Comparison of ENCODE assay signal across 9 cellular contexts in genomic region chr14:23183076-23183475, GRCh38. TPM values are rescaled to one million over a fixed set of nuclear protein-coding genes. Genes with fewer than 3 reads are reported as not detected.
DNase-seq lines count a peak whose midpoint lies in the region; ATAC-seq and TF ChIP-seq lines count a peak whose summit lies in the region.
"Had no signal": no experiment of that assay in that cellular context is flagged by ENCODE, and none has a peak within 500 bp of the region (broad histone marks: within the 10 kb centered on the region; RNA-seq: fewer than 3 reads in every experiment).

No MANE protein-coding gene starts in this region.

- ATAC-seq in GM19035 (IDR thresholded peaks at IDR 0.05; ENCODE audit: unreplicated experiment), result no peak

- H3K27ac ChIP-seq in ascending aorta (peak overlapping the region; percentile 49 to 72), iPS-18a (ENCODE audit: low read length) (peak overlapping the region; percentile 25), smooth muscle cell (ENCODE audit: low read depth) (no peak overlapping the region)

- TF ChIP-seq CTCF in ascending aorta (IDR thresholded peaks at IDR 0.05) (no peak), smooth muscle cell (IDR thresholded peaks at IDR 0.05; ENCODE audit: borderline replicate concordance, insufficient read depth, poor library complexity, severe bottlenecking) (no peak)

- intact Hi-C loops in ascending aorta (cut with DNase I), result loop anchor here (1.0 to 5.0 kb wide), 3 partner anchors 41 to 119 kb away; partner anchors contain the start of gene PPP1R3E

- H3K4me3 ChIP-seq in HAP-1 (peak overlapping the region; percentile 31), ascending aorta (peak overlapping the region; percentile 59 to 73), iPS-18a (ENCODE audit: low read length) (peak overlapping the region; percentile 78), smooth muscle cell (peak overlapping the region; percentile 65)

- no peaks in the 10 kb centered on the region for H3F3A ChIP-seq in smooth muscle cell (ENCODE audit: low read depth)

- H3K36me3 ChIP-seq in HAP-1 (replicated peaks) (no peaks in the 10 kb centered on the region), ascending aorta (no peaks in the 10 kb centered on the region), iPS-18a (ENCODE audit: control insufficient read depth, low read depth, low read length) (peaks cover 3% of the 10 kb centered on the region), smooth muscle cell (ENCODE audit: low read depth) (no peaks in the 10 kb centered on the region)

- 0% methylated on average over 7 of the region's 7 CpGs for WGBS in smooth muscle cell (ENCODE audit: low lambda C conversion rate)

- H3K4me1 ChIP-seq in HAP-1 (peaks cover 7% of the 10 kb centered on the region), ascending aorta (peaks cover 0 to 2% of the 10 kb centered on the region in 2 donors), iPS-18a (ENCODE audit: control insufficient read depth, low read depth, low read length) (peaks cover 26% of the 10 kb centered on the region), smooth muscle cell (ENCODE audit: low read depth) (peaks cover 3% of the 10 kb centered on the region)

- peak overlapping the region; percentile 90 for H2AFZ ChIP-seq in smooth muscle cell (ENCODE audit: low read depth)

- in situ Hi-C loops in HAP-1 (cut with MboI; ENCODE audit: low sequenced_read_pairs), result no loop called here

- DNase-seq in HAP-1 (ENCODE audit: low spot score in 2 of 2) (no peak), ascending aorta (ENCODE audit: low spot score in 2 of 2) (no peak), smooth muscle cell (lab: John Stamatoyannopoulos, UW; ENCODE audit: unreplicated experiment) (no peak), NCI-H1105 treated with DMSO at 0.1 percent for 48 hours (lab: John Stamatoyannopoulos, UW) (no peak), HUDEP-2 (lab: John Stamatoyannopoulos, UW; ENCODE audit: unreplicated experiment in 76 of 76) (no peak)
- no peak for DNase-seq in activated CD4-positive, CD25-positive, alpha-beta regulatory T cell treated with anti-CD3 and anti-CD28 coated beads, Interleukin-2, amount 50 U/mL, for 72 hours

- peak overlapping the region; percentile 93 for H3K4me2 ChIP-seq in smooth muscle cell

- H3K9ac ChIP-seq in iPS-18a (ENCODE audit: low read length), result peak overlapping the region; percentile 64
- peak overlapping the region; percentile 36 for H3K9ac ChIP-seq in smooth muscle cell (ENCODE audit: low read depth)

- no peaks in the 10 kb centered on the region for H3K9me3 ChIP-seq in HAP-1
- H3K9me3 ChIP-seq in ascending aorta, result no peaks in the 10 kb centered on the region
- H3K9me3 ChIP-seq in iPS-18a (ENCODE audit: control insufficient read depth, low read depth, low read length), result no peaks in the 10 kb centered on the region
- H3K9me3 ChIP-seq in smooth muscle cell (replicated peaks; ENCODE audit: low read depth), result no peaks in the 10 kb centered on the region

- H3K27me3 ChIP-seq in HAP-1 (ENCODE audit: low read depth), result peaks cover 3% of the 10 kb centered on the region; the same call in 1 of the 2 replicates
- H3K27me3 ChIP-seq in ascending aorta, result no peaks in the 10 kb centered on the region
- H3K27me3 ChIP-seq in iPS-18a (ENCODE audit: control insufficient read depth, insufficient read depth, low read length), result no peaks in the 10 kb centered on the region
- no peaks in the 10 kb centered on the region for H3K27me3 ChIP-seq in smooth muscle cell (ENCODE audit: low read depth)

- no peaks in the 10 kb centered on the region for H3K79me2 ChIP-seq in smooth muscle cell (ENCODE audit: low read depth)

- no peaks in the 10 kb centered on the region for H4K20me1 ChIP-seq in smooth muscle cell (ENCODE audit: low read depth)

RNA-seq across cellular contexts. Expression of gene SLC7A8, which starts 0.4 kb away (rescaled TPM):
- 59.9 TPM for total RNA-seq in ascending aorta
- 16.4 and 18.9 TPM in 2 replicates for total RNA-seq in smooth muscle cell
- polyA plus RNA-seq in smooth muscle cell, result 26.0 and 29.1 TPM in 2 replicates

RNA-seq across cellular contexts. Expression of gene RNF212B, which starts 54.7 kb away (rescaled TPM):
- not detected for total RNA-seq in ascending aorta
- not detected in 2 replicates for total RNA-seq in smooth muscle cell
- not detected in 2 replicates for polyA plus RNA-seq in smooth muscle cell
- total RNA-seq: HT-29 had no signal
